Comparison of ENCODE assay signal across 8 cellular contexts in the genomic region with DNA sequence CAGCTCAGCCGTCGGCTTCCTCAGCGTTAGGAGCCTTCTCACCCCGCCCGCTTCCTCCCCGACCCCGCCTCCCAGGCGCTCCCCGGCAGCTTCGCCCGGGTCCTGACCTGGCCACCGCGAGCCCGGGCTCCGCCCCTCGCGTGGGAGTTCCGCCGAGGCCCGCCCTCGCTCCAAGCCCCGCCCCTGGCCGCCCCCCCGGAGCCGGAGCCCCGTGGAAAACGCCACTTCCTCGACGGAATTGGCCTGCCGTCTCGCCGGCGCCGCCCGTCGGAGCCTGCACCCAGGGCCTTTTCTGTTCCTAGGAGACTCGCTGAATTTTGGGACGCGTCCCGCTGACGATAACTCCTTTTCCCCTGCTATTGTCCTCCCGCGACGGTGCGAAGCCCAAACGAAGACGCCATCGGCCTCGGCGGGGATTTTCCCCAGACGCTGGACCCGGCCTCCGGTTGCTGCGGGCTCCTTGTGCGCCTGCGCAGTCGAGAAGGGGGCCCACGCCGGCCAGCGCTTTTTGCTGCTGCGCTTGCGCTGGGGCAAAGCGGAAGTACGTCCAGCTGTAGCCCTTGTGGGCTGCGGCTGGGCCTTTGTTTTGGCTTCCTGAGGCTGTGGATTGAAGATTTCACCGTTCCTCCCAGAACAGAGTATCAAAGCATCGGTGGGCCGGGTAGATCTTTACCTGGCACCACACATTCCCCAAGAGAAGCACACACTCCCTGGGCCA. TPM values are rescaled to one million over a fixed set of nuclear protein-coding genes. Genes with fewer than 3 reads are reported as not detected.
A peak's percentile ranks its signal among the peaks of the same experiment; 100 is the strongest.
DNase-seq lines count a peak whose midpoint lies in the region; ATAC-seq and TF ChIP-seq lines count a peak whose summit lies in the region.

No MANE protein-coding gene starts in this region.

- peak overlapping the region; percentile 83 for H3K9ac ChIP-seq in adipocyte (ENCODE audit: low read length)

- peak overlapping the region; percentile 99 for H3K27ac Mint-ChIP-seq in type B pancreatic cell

- H3K36me3 ChIP-seq in adipocyte (ENCODE audit: control insufficient read depth, insufficient read depth, low read length, severe bottlenecking): peaks cover 37% of the 10 kb centered on the region

- peak; percentile 80 for ATAC-seq in HG02759 (IDR thresholded peaks at IDR 0.05; ENCODE audit: unreplicated experiment)

- H3K4me1 ChIP-seq in adipocyte (ENCODE audit: control insufficient read depth, insufficient read depth, low read length): peaks cover 22% of the 10 kb centered on the region

- intact Hi-C loops in cardiac septum (cut with DNase I): loop anchor here (1.0 kb wide), 1 partner anchor 10 kb away; a partner anchor contains a TSS
- intact Hi-C loops in posterior cingulate gyrus (cut with DNase I): loop anchor here (5.0 kb wide), 1 partner anchor 35 kb away; a partner anchor contains a TSS

- H3K4me3 ChIP-seq in GM12875 (ENCODE audit: low read depth, low read length) (peak overlapping the region; percentile 62), adipocyte (ENCODE audit: low read length) (peak overlapping the region; percentile 71)

- TF ChIP-seq CTCF in GM12875 (IDR thresholded peaks at IDR 0.05; ENCODE audit: borderline replicate concordance, insufficient read depth, low read depth, low read length) (no peak), type B pancreatic cell (conservative IDR thresholded peaks at IDR 0.05) (peak; percentile 14)

- no peaks in the 10 kb centered on the region for H3K27me3 ChIP-seq in adipocyte (replicated peaks; ENCODE audit: control insufficient read depth, insufficient read depth, low read length)

- no peaks in the 10 kb centered on the region for H3K27me3 Mint-ChIP-seq in type B pancreatic cell

- H3K9me3 ChIP-seq in adipocyte (ENCODE audit: control insufficient read depth, low read length): no peaks in the 10 kb centered on the region

- DNase-seq in NCI-H1417 (lab: John Stamatoyannopoulos, UW) (peak; percentile 90 to 97 (median 96)), SW 1271 (lab: John Stamatoyannopoulos, UW) (peak; percentile 86 to 89), adipocyte (ENCODE audit: low read depth) (peak; percentile 96), cardiac septum (ENCODE audit: low spot score) (peak; percentile 99), posterior cingulate gyrus (peak; percentile 83 to 98 (median 88)), type B pancreatic cell (ENCODE audit: extremely low spot score, unreplicated experiment) (peak; percentile 95)

- peaks cover 23% of the 10 kb centered on the region for H3K4me1 Mint-ChIP-seq in type B pancreatic cell (ENCODE audit: unreplicated experiment)

- H3K36me3 Mint-ChIP-seq in type B pancreatic cell: peaks cover 12% of the 10 kb centered on the region

- H3K9me3 Mint-ChIP-seq in type B pancreatic cell: no peaks in the 10 kb centered on the region

- H3K4me3 Mint-ChIP-seq in type B pancreatic cell: peak overlapping the region; percentile 92

RNA-seq across cellular contexts. Expression of a gene that starts 10.0 kb away (rescaled TPM):
- 45.0 TPM for total RNA-seq in cardiac septum
- 64.8 and 80.0 TPM in 2 replicates for total RNA-seq in type B pancreatic cell (ENCODE audit: low replicate concordance)

RNA-seq across cellular contexts. Expression of a gene that starts 14.8 kb away (rescaled TPM):
- total RNA-seq in cardiac septum (29.7 TPM), type B pancreatic cell (ENCODE audit: low replicate concordance) (26.5 and 26.8 TPM in 2 replicates)

RNA-seq across cellular contexts. Expression of a gene that starts 37.1 kb away (rescaled TPM):
- total RNA-seq in cardiac septum (15.9 TPM), type B pancreatic cell (ENCODE audit: low replicate concordance) (44.9 and 49.2 TPM in 2 replicates)

RNA-seq across cellular contexts. Expression of a gene that starts 38.6 kb away (rescaled TPM):
- total RNA-seq in cardiac septum (42.5 TPM), type B pancreatic cell (ENCODE audit: low replicate concordance) (56.7 and 61.9 TPM in 2 replicates)

RNA-seq across cellular contexts. Expression of a gene that starts 57.1 kb away (rescaled TPM):
- total RNA-seq in cardiac septum (1.5 TPM), type B pancreatic cell (ENCODE audit: low replicate concordance) (0.36 and 1.1 TPM in 2 replicates)

Comparison
In these comparisons a context has a peak if more than half of its experiments do, and no peak if none do; other contexts are left out.
1. Peak in every context shown above with its lines: DNase-seq, ATAC-seq and H3K4me3 ChIP-seq.